In genomic region chr5:8306289-8306688, GRCh38 we compare ENCODE assay signal across 9 cellular contexts.
"Had no signal": no experiment of that assay in that cellular context is flagged by ENCODE, and none has a peak within 500 bp of the region (broad histone marks: within the 10 kb centered on the region; RNA-seq: fewer than 3 reads in every experiment).

No MANE protein-coding gene starts in this region.

- FAIRE-seq: H1, H54, HepG2 had no signal

- DNase-seq: HFFc6 had no signal

- ATAC-seq: GM23338, HCT116, HepG2 had no signal

- H3K4me3 Mint-ChIP-seq: GM23338, HFFc6, IgD-negative memory B cell had no signal

- H3K9me3 ChIP-seq: HAP-1 had no signal

- H3K4me1 Mint-ChIP-seq: GM23338, IgD-negative memory B cell had no signal

- H2AFZ ChIP-seq: GM23338 had no signal

- H3K27me3 Mint-ChIP-seq: IgD-negative memory B cell had no signal

- H3K36me3 ChIP-seq: HAP-1 had no signal

- H3K9me3 Mint-ChIP-seq: GM23338 had no signal

- H3K27ac ChIP-seq: HL-60 had no signal

- H3K27ac Mint-ChIP-seq: GM23338, HFFc6, IgD-negative memory B cell had no signal

- H3K4me1 ChIP-seq: HAP-1 had no signal

- H3K36me3 Mint-ChIP-seq: IgD-negative memory B cell had no signal

- H3K4me2 ChIP-seq: GM23338 had no signal

- H3K4me3 ChIP-seq: GM23338, HAP-1 had no signal
